ENCODE assay signal across 20 cellular contexts in genomic region chrX:90040807-90041206, GRCh38.
A peak's percentile ranks its signal among the peaks of the same experiment; 100 is the strongest.
DNase-seq lines count a peak whose midpoint lies in the region; ATAC-seq and TF ChIP-seq lines count a peak whose summit lies in the region.
"Had no signal": no experiment of that assay in that cellular context is flagged by ENCODE, and none has a peak within 500 bp of the region (broad histone marks: within the 10 kb centered on the region; RNA-seq: fewer than 3 reads in every experiment).

No MANE protein-coding gene starts in this region.

- ATAC-seq in HG03095 (IDR thresholded peaks at IDR 0.05; ENCODE audit: unreplicated experiment) = no peak
- no peak for ATAC-seq in activated naive CD4-positive, alpha-beta T cell treated with anti-CD3 and anti-CD28 coated beads, Interleukin-2, amount 50 U/mL, for 72 hours
- ATAC-seq: GM23338 had no signal

- H3K4me3 Mint-ChIP-seq in osteocyte (ENCODE audit: unreplicated experiment) = no peak overlapping the region
- H3K4me3 Mint-ChIP-seq: B cell; CD14-positive monocyte; CD4-positive, alpha-beta T cell; CD8-positive, alpha-beta memory T cell; GM23338; HFFc6 had no signal

- intact Hi-C loops in OCI-LY7 (cut with micrococcal nuclease; ENCODE audit: unreplicated experiment) = no loop called here

- H2AFZ ChIP-seq in OCI-LY7 (ENCODE audit: low read length) = no peak overlapping the region
- H2AFZ ChIP-seq: GM23338 had no signal

- no peak overlapping the region for H3K27ac Mint-ChIP-seq in osteocyte (ENCODE audit: unreplicated experiment)
- H3K27ac Mint-ChIP-seq in activated naive CD4-positive, alpha-beta T cell treated with anti-CD3 and anti-CD28 coated beads, Interleukin-2, amount 50 U/mL, for 72 hours = no peak overlapping the region
- H3K27ac Mint-ChIP-seq: B cell; CD14-positive monocyte; CD4-positive, alpha-beta T cell; CD8-positive, alpha-beta memory T cell; GM23338; HFFc6 had no signal

- BruUV-seq in OCI-LY7 (replicated peaks; lab: Mats Ljungman, UMichigan) = no TSS peak

- CTCF ChIA-PET in OCI-LY7 (lab: Charles Lee; ENCODE audit: unreplicated experiment) = no interaction called here

- H3K36me3 ChIP-seq in WERI-Rb-1 (no peaks in the 10 kb centered on the region), OCI-LY7 (ENCODE audit: insufficient read depth, low read length) (no peaks in the 10 kb centered on the region)
- H3K36me3 ChIP-seq: BLaER1, HAP-1 had no signal

- H4K20me1 ChIP-seq in OCI-LY7 (ENCODE audit: insufficient read depth, low read length) = no peaks in the 10 kb centered on the region
- H4K20me1 ChIP-seq: BLaER1 had no signal

- H3K4me2 ChIP-seq in OCI-LY7 (ENCODE audit: low read length) = no peak overlapping the region
- H3K4me2 ChIP-seq: BLaER1, GM23338 had no signal

- peak; percentile 10 for TF ChIP-seq CTCF in C4-2B (conservative IDR thresholded peaks at IDR 0.05)
- TF ChIP-seq CTCF in WERI-Rb-1 (IDR thresholded peaks at IDR 0.05; ENCODE audit: low read depth, low read length) = 0 out of 2 replicates have a peak, but pooled peaks have one; percentile 7
- TF ChIP-seq CTCF in osteocyte (IDR thresholded peaks at IDR 0.05) = no peak
- TF ChIP-seq CTCF in OCI-LY7 (conservative IDR thresholded peaks at IDR 0.05; ENCODE audit: low read length) = no peak

- H3K9me2 ChIP-seq in OCI-LY7 (ENCODE audit: insufficient read depth, low read length) = no peaks in the 10 kb centered on the region

- peaks cover 50% of the 10 kb centered on the region for H3K9me3 Mint-ChIP-seq in osteocyte (ENCODE audit: unreplicated experiment)
- peaks cover 0 to 3% of the 10 kb centered on the region in 2 donors for H3K9me3 Mint-ChIP-seq in activated naive CD4-positive, alpha-beta T cell treated with anti-CD3 and anti-CD28 coated beads, Interleukin-2, amount 50 U/mL, for 72 hours

- H3K4me1 Mint-ChIP-seq in osteocyte (ENCODE audit: unreplicated experiment) = no peaks in the 10 kb centered on the region
- H3K4me1 Mint-ChIP-seq: B cell; CD14-positive monocyte; CD8-positive, alpha-beta memory T cell; GM23338 had no signal

- H3K27ac ChIP-seq in C4-2B (no peak overlapping the region), WERI-Rb-1 (no peak overlapping the region), OCI-LY7 (ENCODE audit: low read depth, low read length, poor library complexity, severe bottlenecking) (no peak overlapping the region)
- H3K27ac ChIP-seq: 22Rv1, BLaER1 had no signal

- no peaks in the 10 kb centered on the region for H3K4me1 ChIP-seq in OCI-LY7 (ENCODE audit: insufficient read depth, low read length, poor library complexity, severe bottlenecking)
- H3K4me1 ChIP-seq: BLaER1, HAP-1 had no signal

- H3K79me2 ChIP-seq in OCI-LY7 (ENCODE audit: insufficient read depth, low read depth, low read length) = no peaks in the 10 kb centered on the region

- no peaks in the 10 kb centered on the region for H3K9me3 ChIP-seq in WERI-Rb-1 (ENCODE audit: severe bottlenecking)
- H3K9me3 ChIP-seq in OCI-LY7 (ENCODE audit: low read length) = no peaks in the 10 kb centered on the region
- H3K9me3 ChIP-seq: HAP-1 had no signal

- POLR2A ChIA-PET in OCI-LY7 (lab: Charles Lee) = no interaction called here

- DNase-seq in DMS 273 (lab: John Stamatoyannopoulos, UW; ENCODE audit: unreplicated experiment) (peak; percentile 3), DMS 273 treated with DMSO at 0.1 percent for 48 hours (lab: John Stamatoyannopoulos, UW) (no peak), WERI-Rb-1 (no peak), osteocyte (ENCODE audit: extremely low spot score, unreplicated experiment) (peak; percentile 75), OCI-LY7 (ENCODE audit: low spot score) (no peak)
- DNase-seq in activated naive CD4-positive, alpha-beta T cell treated with anti-CD3 and anti-CD28 coated beads, Interleukin-2, amount 50 U/mL, for 72 hours (ENCODE audit: low spot score in 2 of 2) = no peak
- DNase-seq: Calu3; CD4-positive, alpha-beta T cell; CD8-positive, alpha-beta memory T cell; DMS79; GF-D8; HFFc6 had no signal

- H3K4me3 ChIP-seq in WERI-Rb-1 (ENCODE audit: low read depth, low read length) (no peak overlapping the region), OCI-LY7 (ENCODE audit: low read depth, low read length, poor library complexity, severe bottlenecking) (no peak overlapping the region)
- H3K4me3 ChIP-seq: BLaER1, GM23338, HAP-1 had no signal

- H3K27me3 Mint-ChIP-seq in osteocyte (ENCODE audit: unreplicated experiment) = no peaks in the 10 kb centered on the region
- H3K27me3 Mint-ChIP-seq: B cell; CD4-positive, alpha-beta T cell had no signal

- no peaks in the 10 kb centered on the region for H3K36me3 Mint-ChIP-seq in osteocyte (ENCODE audit: unreplicated experiment)
- H3K36me3 Mint-ChIP-seq in activated naive CD4-positive, alpha-beta T cell treated with anti-CD3 and anti-CD28 coated beads, Interleukin-2, amount 50 U/mL, for 72 hours = no peaks in the 10 kb centered on the region
- H3K36me3 Mint-ChIP-seq: CD14-positive monocyte; CD8-positive, alpha-beta memory T cell had no signal

- peaks cover 18% of the 10 kb centered on the region for H3K27me3 ChIP-seq in WERI-Rb-1 (ENCODE audit: insufficient read depth, low read depth, severe bottlenecking)

Comparison
In these comparisons a context has a peak if more than half of its experiments do, and no peak if none do; other contexts are left out.
1. DNase-seq: peak in DMS 273 (single experiment) and osteocyte (single experiment); none in DMS 273 treated with DMSO at 0.1 percent for 48 hours (single experiment), WERI-Rb-1 (single experiment), OCI-LY7 (single experiment) and activated naive CD4-positive, alpha-beta T cell treated with anti-CD3 and anti-CD28 coated beads, Interleukin-2, amount 50 U/mL, for 72 hours (0 of 2).
2. CTCF ChIP-seq: peak in C4-2B (single experiment) and WERI-Rb-1 (single experiment); none in osteocyte (single experiment) and OCI-LY7 (single experiment).